Comparison of ENCODE assay signal across 10 cellular contexts in genomic region chr4:170990989-170991589, GRCh38.
DNase-seq lines count a peak whose midpoint lies in the region; ATAC-seq and TF ChIP-seq lines count a peak whose summit lies in the region.
"Had no signal": no experiment of that assay in that cellular context is flagged by ENCODE, and none has a peak within 500 bp of the region (broad histone marks: within the 10 kb centered on the region; RNA-seq: fewer than 3 reads in every experiment).

No MANE protein-coding gene starts in this region.

- H3K4me3 Mint-ChIP-seq in activated naive CD8-positive, alpha-beta T cell treated with anti-CD3 and anti-CD28 coated beads, Interleukin-2, amount 50 U/mL, for 24 hours, result no peak overlapping the region
- H3K4me3 Mint-ChIP-seq: T-helper 1 cell treated with Interleukin-12 subunit alpha and Interleukin-12 subunit beta and Interleukin-4 antibody, amounts not matched to agents 30 μg/mL and 1 μg/mL, for 36 hours had no signal

- H3K27ac ChIP-seq in lower lobe of right lung, result no peak overlapping the region

- no peak overlapping the region for H3K27ac Mint-ChIP-seq in activated naive CD8-positive, alpha-beta T cell treated with anti-CD3 and anti-CD28 coated beads, Interleukin-2, amount 50 U/mL, for 24 hours
- H3K27ac Mint-ChIP-seq: T-helper 1 cell treated with Interleukin-12 subunit alpha and Interleukin-12 subunit beta and Interleukin-4 antibody, amounts not matched to agents 30 μg/mL and 1 μg/mL, for 36 hours had no signal

- ATAC-seq in GM21717 (IDR thresholded peaks at IDR 0.05; ENCODE audit: unreplicated experiment), result peak; percentile 91
- ATAC-seq in lower lobe of right lung, result peak; percentile 47 to 60
- no peak for ATAC-seq in activated naive CD8-positive, alpha-beta T cell treated with anti-CD3 and anti-CD28 coated beads, Interleukin-2, amount 50 U/mL, for 24 hours
- ATAC-seq: mucosa of descending colon had no signal

- intact Hi-C loops in lower lobe of right lung (cut with DNase I), result no loop called here

- no peaks in the 10 kb centered on the region for H3K36me3 Mint-ChIP-seq in activated naive CD8-positive, alpha-beta T cell treated with anti-CD3 and anti-CD28 coated beads, Interleukin-2, amount 50 U/mL, for 24 hours (ENCODE audit: low read depth)

- peak; percentile 5 for DNase-seq in GM12864 (ENCODE audit: low read depth)
- DNase-seq in HT1080 (ENCODE audit: low read depth), result peak; percentile 24
- DNase-seq in UCSD-AML1 (lab: John Stamatoyannopoulos, UW; ENCODE audit: unreplicated experiment), result peak; percentile 29
- no peak for DNase-seq in lower lobe of right lung
- DNase-seq in NCI-H69 (lab: John Stamatoyannopoulos, UW), result no peak
- DNase-seq in NCI-H1105 (lab: John Stamatoyannopoulos, UW), result no peak
- no peak for DNase-seq in activated naive CD8-positive, alpha-beta T cell treated with anti-CD3 and anti-CD28 coated beads, Interleukin-2, amount 50 U/mL, for 24 hours

- H3K27me3 ChIP-seq in lower lobe of right lung (ENCODE audit: low read depth), result no peaks in the 10 kb centered on the region

- H3K9me3 Mint-ChIP-seq in activated naive CD8-positive, alpha-beta T cell treated with anti-CD3 and anti-CD28 coated beads, Interleukin-2, amount 50 U/mL, for 24 hours, result peaks cover 9% of the 10 kb centered on the region
- H3K9me3 Mint-ChIP-seq: T-helper 1 cell treated with Interleukin-12 subunit alpha and Interleukin-12 subunit beta and Interleukin-4 antibody, amounts not matched to agents 30 μg/mL and 1 μg/mL, for 36 hours had no signal

- H3K36me3 ChIP-seq in lower lobe of right lung, result no peaks in the 10 kb centered on the region

- H3K4me1 Mint-ChIP-seq in activated naive CD8-positive, alpha-beta T cell treated with anti-CD3 and anti-CD28 coated beads, Interleukin-2, amount 50 U/mL, for 24 hours, result no peaks in the 10 kb centered on the region

- TF ChIP-seq CTCF in GM12864 (IDR thresholded peaks at IDR 0.05; ENCODE audit: low read depth, low read length, missing control alignments), result peak; percentile 86
- TF ChIP-seq CTCF in lower lobe of right lung (IDR thresholded peaks at IDR 0.05), result peak; percentile 42

- no peaks in the 10 kb centered on the region for H3K9me3 ChIP-seq in lower lobe of right lung
- H3K9me3 ChIP-seq: mucosa of descending colon had no signal

- H3K4me1 ChIP-seq in lower lobe of right lung, result no peaks in the 10 kb centered on the region

- H3K4me3 ChIP-seq in GM12864 (ENCODE audit: low read depth, low read length) (no peak overlapping the region), lower lobe of right lung (no peak overlapping the region)
- H3K4me3 ChIP-seq: mucosa of descending colon had no signal

- H3K27me3 Mint-ChIP-seq in activated naive CD8-positive, alpha-beta T cell treated with anti-CD3 and anti-CD28 coated beads, Interleukin-2, amount 50 U/mL, for 24 hours, result no peaks in the 10 kb centered on the region

Comparison
In these comparisons a context has a peak if more than half of its experiments do, and no peak if none do; other contexts are left out.
1. DNase-seq: peak in GM12864 (single experiment), HT1080 (single experiment) and UCSD-AML1 (single experiment); none in lower lobe of right lung (single experiment), NCI-H69 (single experiment), NCI-H1105 (single experiment) and activated naive CD8-positive, alpha-beta T cell treated with anti-CD3 and anti-CD28 coated beads, Interleukin-2, amount 50 U/mL, for 24 hours (single experiment).